Comparison of ENCODE assay signal across 17 cellular contexts in the genomic region with DNA sequence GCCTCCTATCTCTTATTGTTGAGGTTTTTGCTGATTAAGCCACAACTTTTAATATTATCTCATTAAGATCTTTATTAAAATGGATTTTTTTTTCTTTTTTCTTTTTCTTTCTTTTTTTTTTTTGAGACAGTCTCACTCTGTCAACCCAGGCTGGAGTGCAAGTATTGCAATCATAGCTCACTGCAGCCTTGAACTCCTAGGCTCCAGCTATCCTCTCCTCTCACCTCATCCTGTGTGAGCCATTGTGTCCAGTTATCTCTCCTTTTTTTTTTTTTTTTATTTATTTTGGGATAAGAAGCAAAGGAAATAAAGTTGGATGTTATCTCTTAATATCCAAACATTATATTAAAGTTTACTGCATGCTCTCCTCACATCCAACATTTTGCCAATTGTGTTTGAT. TPM values are rescaled to one million over a fixed set of nuclear protein-coding genes. Genes with fewer than 3 reads are reported as not detected.
DNase-seq lines count a peak whose midpoint lies in the region; ATAC-seq and TF ChIP-seq lines count a peak whose summit lies in the region.
"Had no signal": no experiment of that assay in that cellular context is flagged by ENCODE, and none has a peak within 500 bp of the region (broad histone marks: within the 10 kb centered on the region; RNA-seq: fewer than 3 reads in every experiment).

No MANE protein-coding gene starts in this region.

- 0 out of 2 replicates have a peak overlapping the region, but pooled peaks have one; percentile 7 for H3K27ac Mint-ChIP-seq in WTC11
- H3K27ac Mint-ChIP-seq: CD4-positive, alpha-beta memory T cell had no signal

- H3K27me3 ChIP-seq in HUES48 (ENCODE audit: control insufficient read depth, insufficient read depth, low read length) (no peaks in the 10 kb centered on the region), smooth muscle cell (ENCODE audit: low read depth) (no peaks in the 10 kb centered on the region)
- H3K27me3 ChIP-seq: SJSA1 had no signal

- H2AFZ ChIP-seq in smooth muscle cell (ENCODE audit: low read depth), result no peak overlapping the region

- no peak for DNase-seq in WTC11 (ENCODE audit: low spot score)
- DNase-seq in left lobe of liver (ENCODE audit: low spot score), result no peak
- no peak for DNase-seq in smooth muscle cell (lab: John Stamatoyannopoulos, UW; ENCODE audit: unreplicated experiment)
- DNase-seq in activated T-cell treated with anti-CD3 and anti-CD28 coated beads, Interleukin-2, amount 50 U/mL, for 48 hours, result no peak
- no peak for DNase-seq in DMS79 treated with DMSO at 0.1 percent for 48 hours (lab: John Stamatoyannopoulos, UW)
- DNase-seq in GM20000 (ENCODE audit: low spot score), result no peak
- DNase-seq: Calu3; CD4-positive, alpha-beta memory T cell; NCI-H1436; NCI-H2029; NCI-H2171 treated with DMSO at 0.1 percent for 48 hours; NCI-H510A; NCI-H774 had no signal

- H3K4me2 ChIP-seq in smooth muscle cell, result no peak overlapping the region

- H3K27ac ChIP-seq in HUES48 (ENCODE audit: low read depth, low read length), result peak overlapping the region; percentile 12
- H3K27ac ChIP-seq in smooth muscle cell (ENCODE audit: low read depth), result peak overlapping the region; percentile 1
- H3K27ac ChIP-seq: RWPE1, SJSA1 had no signal

- H4K20me1 ChIP-seq in smooth muscle cell (ENCODE audit: low read depth), result peaks cover 73% of the 10 kb centered on the region

- peaks cover 6% of the 10 kb centered on the region; the same call in 1 of the 2 replicates for H3K9me3 Mint-ChIP-seq in WTC11
- H3K9me3 Mint-ChIP-seq: CD4-positive, alpha-beta memory T cell had no signal

- peaks cover 3% of the 10 kb centered on the region for H3K9me3 ChIP-seq in HUES48 (ENCODE audit: control insufficient read depth, insufficient read depth, low read length)
- no peaks in the 10 kb centered on the region for H3K9me3 ChIP-seq in smooth muscle cell (replicated peaks; ENCODE audit: low read depth)
- H3K9me3 ChIP-seq: SJSA1 had no signal

- H3K4me3 ChIP-seq in HUES48 (ENCODE audit: low read depth, low read length) (no peak overlapping the region), smooth muscle cell (no peak overlapping the region)
- H3K4me3 ChIP-seq: SJSA1 had no signal

- peaks cover 17% of the 10 kb centered on the region for H3K36me3 Mint-ChIP-seq in WTC11

- H3K4me3 Mint-ChIP-seq in WTC11, result no peak overlapping the region
- H3K4me3 Mint-ChIP-seq: CD4-positive, alpha-beta memory T cell had no signal

- H3F3A ChIP-seq in smooth muscle cell (ENCODE audit: low read depth), result no peaks in the 10 kb centered on the region

- H3K9ac ChIP-seq in HUES48 (ENCODE audit: low read depth, low read length) (no peak overlapping the region), smooth muscle cell (ENCODE audit: low read depth) (no peak overlapping the region)

- H3K4me1 ChIP-seq in HUES48 (ENCODE audit: control insufficient read depth, insufficient read depth, low read length) (peaks cover 4% of the 10 kb centered on the region; the same call in 1 of the 2 replicates), smooth muscle cell (ENCODE audit: low read depth) (no peaks in the 10 kb centered on the region)

- 0 out of 2 replicates have a peak, but pooled peaks cover 10% of the 10 kb centered on the region for H3K36me3 ChIP-seq in HUES48 (ENCODE audit: control insufficient read depth, insufficient read depth, low read length)
- peaks cover 4% of the 10 kb centered on the region for H3K36me3 ChIP-seq in smooth muscle cell (ENCODE audit: low read depth)

- H3K79me2 ChIP-seq in smooth muscle cell (ENCODE audit: low read depth), result peaks cover 90% of the 10 kb centered on the region

- peaks cover 27% of the 10 kb centered on the region for H3K4me1 Mint-ChIP-seq in WTC11

- H3K27me3 Mint-ChIP-seq in WTC11 (ENCODE audit: low read depth), result no peaks in the 10 kb centered on the region
- H3K27me3 Mint-ChIP-seq: CD4-positive, alpha-beta memory T cell had no signal

- TF ChIP-seq CTCF in WTC11 (IDR thresholded peaks at IDR 0.05), result no peak
- TF ChIP-seq CTCF in smooth muscle cell (IDR thresholded peaks at IDR 0.05; ENCODE audit: borderline replicate concordance, insufficient read depth, poor library complexity, severe bottlenecking), result no peak
- TF ChIP-seq CTCF in GM20000 (IDR thresholded peaks at IDR 0.05; ENCODE audit: extremely low read depth, missing control alignments), result no peak

- ATAC-seq in WTC11 (no peak), left lobe of liver (peak; percentile 56), GM21737 (IDR thresholded peaks at IDR 0.05; ENCODE audit: unreplicated experiment) (no peak)

- CTCF ChIA-PET in WTC11 (lab: Charles Lee), result interaction anchor here (1.9 kb wide), 1 partner anchor 113 kb away, joined by 6 read pairs; no protein-coding TSS in a partner anchor

- POLR2A ChIA-PET in WTC11 (lab: Charles Lee), result interaction anchor here (1.8 kb wide), 1 partner anchor 13 kb away, joined by 5 read pairs; a partner anchor contains a TSS

TF ChIP-seq in WTC11, 78 proteins besides CTCF, POLR2A, EP300 and RAD21:
- TF ChIP-seq ZNF219 (CRISPR knock-in tag; IDR thresholded peaks at IDR 0.05; ENCODE audit: borderline replicate concordance) (no peak), MXD4 (CRISPR knock-in tag; IDR thresholded peaks at IDR 0.05; ENCODE audit: borderline replicate concordance) (no peak)

RNA-seq across cellular contexts. Expression of a gene that starts 12.7 kb away (rescaled TPM):
- total RNA-seq in WTC11 (2021), result 51.5 to 54.5 TPM (median 53.9 TPM) in 3 replicates
- 20.2 TPM for total RNA-seq in left lobe of liver
- total RNA-seq in smooth muscle cell, result 65.2 and 71.5 TPM in 2 replicates
- 21.2 and 24.8 TPM in 2 replicates for polyA plus RNA-seq in smooth muscle cell

RNA-seq across cellular contexts. Expression of a gene that starts 13.0 kb away (rescaled TPM):
- total RNA-seq in WTC11 (2021) (24.2 to 28.2 TPM (median 24.4 TPM) in 3 replicates), left lobe of liver (4.7 TPM), smooth muscle cell (7.7 and 11.0 TPM in 2 replicates)
- 2.5 and 3.5 TPM in 2 replicates for polyA plus RNA-seq in smooth muscle cell
